ENCODE assay signal across 21 cellular contexts in genomic region chr10:43250625-43250924, GRCh38. TPM values are rescaled to one million over a fixed set of nuclear protein-coding genes. Genes with fewer than 3 reads are reported as not detected.
DNase-seq lines count a peak whose midpoint lies in the region; ATAC-seq, FAIRE-seq and TF ChIP-seq lines count a peak whose summit lies in the region.
"Had no signal": no experiment of that assay in that cellular context is flagged by ENCODE, and none has a peak within 500 bp of the region (broad histone marks: within the 10 kb centered on the region; RNA-seq: fewer than 3 reads in every experiment).

No MANE protein-coding gene starts in this region.

- TF ChIP-seq POLR2A in H1 (IDR thresholded peaks at IDR 0.05; ENCODE audit: control extremely low read depth in 1 of 2, low read depth in 2 of 2, low read length in 2 of 2) (no peak), ovary (IDR thresholded peaks at IDR 0.05) (no peak)

- peak; percentile 41 for DNase-seq in Right ventricle myocardium inferior (ENCODE audit: missing footprints)
- no peak for DNase-seq in cardiac septum (ENCODE audit: low spot score)
- DNase-seq in GM23338 (ENCODE audit: low spot score): no peak
- peak in 1 of 2 experiments; percentile 45 for DNase-seq in H1 (ENCODE audit: low read depth in 1 of 2, low spot score in 2 of 2)
- peak in 3 of 5 donors; percentile 4 to 8 (median 4) for DNase-seq in ovary
- DNase-seq in SIG-M5 treated with dmso at 0.1 percent for 504 hours (lab: John Stamatoyannopoulos, UW; ENCODE audit: unreplicated experiment): no peak
- DNase-seq in cerebellar cortex (ENCODE audit: low spot score): no peak
- DNase-seq in tibial artery: no peak
- DNase-seq: CD4-positive, alpha-beta memory T cell; GM23248; NCI-H1092 treated with DMSO at 0.1 percent for 48 hours; NCI-H2081 treated with DMSO at 0.1 percent for 48 hours; NCI-H446 treated with DMSO at 0.1 percent for 48 hours; NCI-H748 treated with DMSO at 0.1 percent for 48 hours; NK-92 treated with Interleukin-12 subunit alpha and Interleukin-12 subunit beta, amount 100 ng/mL, for 24 hours; SIG-M5 had no signal

- no peaks in the 10 kb centered on the region for H3F3A ChIP-seq in GM23338 (replicated peaks; ENCODE audit: low read depth)

- TF ChIP-seq RAD21 in H1 (IDR thresholded peaks at IDR 0.05 in 1 of 2, conservative IDR thresholded peaks at IDR 0.05 in 1 of 2; ENCODE audit: low read depth in 2 of 2, low read length in 2 of 2): no peak

- 84% methylated on average over 3 of the region's 4 CpGs; no CpG with 5 or more reads in 1 of the 2 experiments for WGBS in H1 (ENCODE audit: extremely low coverage in 1 of 2, insufficient coverage in 1 of 2, insufficient read length in 1 of 2, insufficient replicate concordance in 2 of 2, low coverage in 1 of 2, low lambda C conversion rate in 2 of 2, missing lambda C conversion rate in 1 of 2), 2 experiments
- 64 to 68% (median 64%) methylated on average over 4 of the region's 4 CpGs for WGBS in ovary, 3 donors

- H2BK15ac ChIP-seq in H1 (ENCODE audit: low read length): no peak overlapping the region

- no peak overlapping the region for H2AK5ac ChIP-seq in H1 (ENCODE audit: low read depth, low read length)

- no peaks in the 10 kb centered on the region for H3K9me3 Mint-ChIP-seq in GM23338

- H3K23me2 ChIP-seq in H1 (ENCODE audit: low read depth, low read length): no peaks in the 10 kb centered on the region

- no peaks in the 10 kb centered on the region for H3K36me3 Mint-ChIP-seq in GM23338 (ENCODE audit: low read depth)
- H3K36me3 Mint-ChIP-seq: CD4-positive, alpha-beta memory T cell had no signal

- peaks cover 13% of the 10 kb centered on the region for H3K27me3 Mint-ChIP-seq in GM23338 (ENCODE audit: insufficient read depth, low read depth, poor library complexity)
- H3K27me3 Mint-ChIP-seq: B cell; CD4-positive, alpha-beta memory T cell had no signal

- TF ChIP-seq CTCF in GM23338 (conservative IDR thresholded peaks at IDR 0.05; ENCODE audit: low read depth in 2 of 2) (no peak), H1 (IDR thresholded peaks at IDR 0.05; ENCODE audit: control extremely low read depth in 1 of 3, insufficient read depth in 1 of 3, low read depth in 1 of 3, low read length in 3 of 3) (no peak), ovary (IDR thresholded peaks at IDR 0.05) (no peak), tibial artery (IDR thresholded peaks at IDR 0.05) (no peak)

- H3K14ac ChIP-seq in H1 (ENCODE audit: insufficient read length): no peak overlapping the region

- no peak overlapping the region for H2BK120ac ChIP-seq in H1 (replicated peaks; ENCODE audit: low read depth, low read length)

- POLR2A ChIA-PET in H1 (lab: Charles Lee; ENCODE audit: partially characterized antibody): interaction anchor here (1.2 kb wide), 1 partner anchor 57 kb away, joined by 3 read pairs; no protein-coding TSS in a partner anchor

- no peak overlapping the region for H2BK12ac ChIP-seq in H1 (ENCODE audit: low read depth, low read length)

- H3K27ac ChIP-seq in GM23338 (ENCODE audit: low read depth) (no peak overlapping the region), H1 (ENCODE audit: low read depth, low read length) (no peak overlapping the region), ovary (no peak overlapping the region), tibial artery (no peak overlapping the region)
- H3K27ac ChIP-seq: GM23248 had no signal

- H3K4me3 ChIP-seq in GM23338 (no peak overlapping the region), H1 (ENCODE audit: extremely low read depth in 1 of 4, insufficient read depth in 2 of 4, low read depth in 3 of 4, low read length in 4 of 4) (no peak overlapping the region), ovary (no peak overlapping the region), tibial artery (no peak overlapping the region)
- H3K4me3 ChIP-seq: GM23248, K562 had no signal

- no peak overlapping the region for H2BK5ac ChIP-seq in H1 (ENCODE audit: low read depth, low read length)

- H3K18ac ChIP-seq in H1 (ENCODE audit: extremely low read depth, low read length): no peak overlapping the region; the same call in 1 of the 2 replicates

- H3K4me1 ChIP-seq in GM23338 (ENCODE audit: insufficient read depth) (no peaks in the 10 kb centered on the region), H1 (replicated peaks in 1 of 4; ENCODE audit: control insufficient read depth in 3 of 4, insufficient read depth in 4 of 4, low read length in 3 of 4) (peaks cover 0 to 15% (median 5%) of the 10 kb centered on the region in 4 experiments; a peak in 5 of 7 replicates), ovary (ENCODE audit: insufficient read depth) (no peaks in the 10 kb centered on the region), tibial artery (peaks cover 0 to 4% (median 0%) of the 10 kb centered on the region in 4 donors)

- TF ChIP-seq EP300 in H1 (IDR thresholded peaks at IDR 0.05; ENCODE audit: borderline replicate concordance in 1 of 2, low read depth in 2 of 2, low read length in 2 of 2) (no peak), ovary (IDR thresholded peaks at IDR 0.05) (no peak)

- H3K79me2 ChIP-seq in GM23338 (replicated peaks; ENCODE audit: insufficient read depth) (no peaks in the 10 kb centered on the region), H1 (ENCODE audit: control insufficient read depth in 1 of 2, insufficient read depth in 2 of 2, low read length in 2 of 2) (no peaks in the 10 kb centered on the region)

- H3K4me3 Mint-ChIP-seq in GM23338: no peak overlapping the region
- H3K4me3 Mint-ChIP-seq: B cell; CD4-positive, alpha-beta memory T cell had no signal

- peak overlapping the region; percentile 80; the same call in 1 of the 2 replicates for H2AFZ ChIP-seq in GM23338
- H2AFZ ChIP-seq in H1 (ENCODE audit: low read length): no peak overlapping the region
- H2AFZ ChIP-seq: GM23248 had no signal

- intact Hi-C loops in Right ventricle myocardium inferior (cut with DNase I): no loop called here
- intact Hi-C loops in cardiac septum (cut with DNase I): no loop called here
- intact Hi-C loops in ovary (cut with DNase I): no loop called here
- intact Hi-C loops in tibial artery (cut with DNase I; ENCODE audit: low total_unique reads): no loop called here

- H3K27me3 ChIP-seq in GM23338 (ENCODE audit: insufficient read depth) (no peaks in the 10 kb centered on the region), H1 (replicated peaks in 1 of 4; ENCODE audit: control insufficient read depth in 3 of 4, extremely low read depth in 1 of 4, insufficient read depth in 3 of 4, low read length in 3 of 4) (no peaks in the 10 kb centered on the region), ovary (no peaks in the 10 kb centered on the region), tibial artery (peaks cover 0 to 14% of the 10 kb centered on the region in 2 donors)

- H3K4me2 ChIP-seq in GM23338: no peak overlapping the region
- H3K4me2 ChIP-seq in H1 (ENCODE audit: insufficient read depth in 1 of 2, low read depth in 2 of 2, low read length in 2 of 2): 0 out of 4 replicates have a peak overlapping the region, but pooled peaks of 1 of the 2 experiments have one; percentile 8

- peak overlapping the region; percentile 80; the same call in 1 of the 2 replicates for H4K8ac ChIP-seq in H1 (ENCODE audit: extremely low read depth, insufficient read depth, low read length)

- H4K20me1 ChIP-seq in GM23338 (replicated peaks; ENCODE audit: insufficient read depth) (no peaks in the 10 kb centered on the region), H1 (replicated peaks in 1 of 2; ENCODE audit: control insufficient read depth in 1 of 2, insufficient read depth in 2 of 2, low read length in 2 of 2) (no peaks in the 10 kb centered on the region)

- H4K5ac ChIP-seq in H1 (ENCODE audit: insufficient read length, low read depth, low read length): no peak overlapping the region

- CTCF ChIA-PET in H1 (lab: Charles Lee; ENCODE audit: partially characterized antibody): interaction anchor here (1.0 to 2.6 kb wide), 6 partner anchors 13 to 49 kb away, joined by 3 to 7 read pairs (median 6); no protein-coding TSS in a partner anchor

- no peak overlapping the region for H2BK20ac ChIP-seq in H1 (ENCODE audit: low read length)

- H3K4ac ChIP-seq in H1 (replicated peaks; ENCODE audit: insufficient read length, low read depth, low read length): no peak overlapping the region

- H3K9me3 ChIP-seq in H1 (ENCODE audit: insufficient read depth in 2 of 2, low read depth in 1 of 2, low read length in 1 of 2) (no peaks in the 10 kb centered on the region), ovary (no peaks in the 10 kb centered on the region), tibial artery (peaks cover 0 to 7% (median 0%) of the 10 kb centered on the region in 3 donors)

- H4K91ac ChIP-seq in H1 (replicated peaks; ENCODE audit: insufficient read length, low read length): no peak overlapping the region

- ATAC-seq in Right ventricle myocardium inferior (no peak), GM23338 (no peak)

- no peak overlapping the region for H3K27ac Mint-ChIP-seq in GM23338
- H3K27ac Mint-ChIP-seq: B cell had no signal

- no peak overlapping the region for H3K56ac ChIP-seq in H1 (replicated peaks; ENCODE audit: insufficient read length, low read depth, low read length)

- no peak overlapping the region for H3K23ac ChIP-seq in H1 (ENCODE audit: insufficient read length)

- 0 out of 2 replicates have a peak, but pooled peaks cover 6% of the 10 kb centered on the region for H3K9me2 ChIP-seq in GM23338 (ENCODE audit: insufficient read depth)

- peaks cover 18% of the 10 kb centered on the region for H3K4me1 Mint-ChIP-seq in GM23338
- H3K4me1 Mint-ChIP-seq: B cell had no signal

- H3K9ac ChIP-seq in H1 (replicated peaks in 1 of 4; ENCODE audit: extremely low read depth in 1 of 4, low read depth in 3 of 4, low read length in 3 of 4): no peak overlapping the region
- H3K9ac ChIP-seq: GM23248 had no signal

- no peaks in the 10 kb centered on the region for H3K79me1 ChIP-seq in H1 (ENCODE audit: low read depth, low read length)

- FAIRE-seq in H1 (lab: Jason Lieb, UNC): no peak
- FAIRE-seq: GM12891, K562 had no signal

- H3K36me3 ChIP-seq in GM23338 (ENCODE audit: insufficient read depth) (no peaks in the 10 kb centered on the region), H1 (ENCODE audit: control insufficient read depth in 2 of 4, insufficient read depth in 4 of 4, low read length in 3 of 4) (no peaks in the 10 kb centered on the region), ovary (no peaks in the 10 kb centered on the region), tibial artery (no peaks in the 10 kb centered on the region)

RNA-seq across cellular contexts. Expression of gene RASGEF1A, which starts 16.3 kb away (rescaled TPM):
- total RNA-seq in Right ventricle myocardium inferior: 1.4 TPM
- total RNA-seq in cardiac septum: 1.0 TPM
- 34.6 and 37.8 TPM in 2 replicates for total RNA-seq in GM23338 (2014; rRNA removed; shearing (Covaris generic))
- 8.0 and 8.1 TPM in 2 replicates for polyA plus RNA-seq in GM23338 (2016; fragmentation: Nextera tagmentation; extraction: Ambion mirVana)
- 13.3 and 13.4 TPM in 2 replicates for total RNA-seq in H1 (2021; fragmentation: NEBNext Ultra II Directional; extraction: Animal tissue kit (Norgen Biotek cat#: 25700))
- polyA plus RNA-seq in H1 (2011; rRNA removed): 25.6 and 30.7 TPM in 2 replicates
- polyA plus RNA-seq in H1 (2011; cell fraction: cytosol; rRNA removed): 32.7 TPM
- polyA plus RNA-seq in H1 (2011; cell fraction: nucleus; rRNA removed): 53.0 TPM
- 9.2 to 19.0 TPM (median 16.3 TPM) in 4 replicates for polyA plus RNA-seq in H1 (2012, experiment 1 of 2)
- polyA plus RNA-seq in H1 (2012, experiment 2 of 2): 12.0 TPM
- polyA plus RNA-seq in H1 (2013, experiment 1 of 2): 8.6 TPM
- polyA plus RNA-seq in H1 (2013, experiment 2 of 2): 7.8 TPM
- polyA minus RNA-seq in H1 (2011; rRNA and poly(A)+ RNA removed): 27.7 and 30.0 TPM in 2 replicates
- 26.3 TPM for polyA minus RNA-seq in H1 (2011; cell fraction: cytosol; rRNA and poly(A)+ RNA removed)
- polyA minus RNA-seq in H1 (2011; cell fraction: nucleus; rRNA and poly(A)+ RNA removed): 26.0 TPM
- 1 to 10 TPM in 4 of 7 donors, under 1 TPM in 3; 0.60 to 5.2 (median 1.3) TPM for total RNA-seq in ovary
- polyA plus RNA-seq in ovary: 1 to 10 TPM in 1 of 2 donors, under 1 TPM in 1; 0.92 to 2.3 TPM
- total RNA-seq: A172, RPMI7951 had no signal
- polyA plus RNA-seq: GM23248 had no signal

Comparison
In these comparisons a context has a peak if more than half of its experiments do, and no peak if none do; other contexts are left out.
1. DNase-seq: peak in Right ventricle myocardium inferior (single experiment) and ovary (3 of 5); none in cardiac septum (single experiment), GM23338 (single experiment), SIG-M5 treated with dmso at 0.1 percent for 504 hours (single experiment), cerebellar cortex (single experiment) and tibial artery (0 of 2).